In genomic region chr9:131476777-131477345, GRCh38 we compare ENCODE assay signal across 25 cellular contexts. TPM values are rescaled to one million over a fixed set of nuclear protein-coding genes. Genes with fewer than 3 reads are reported as not detected.
DNase-seq lines count a peak whose midpoint lies in the region; ATAC-seq, FAIRE-seq and TF ChIP-seq lines count a peak whose summit lies in the region.
"Had no signal": no experiment of that assay in that cellular context is flagged by ENCODE, and none has a peak within 500 bp of the region (broad histone marks: within the 10 kb centered on the region; RNA-seq: fewer than 3 reads in every experiment).

No MANE protein-coding gene starts in this region.

- no peak overlapping the region for H2BK5ac ChIP-seq in H1 (ENCODE audit: low read depth, low read length)
- H2BK5ac ChIP-seq in trophoblast cell (ENCODE audit: low read depth, low read length, poor library complexity), result no peak overlapping the region

- WGBS in H1 (ENCODE audit: extremely low coverage in 1 of 2, insufficient coverage in 1 of 2, insufficient read length in 1 of 2, insufficient replicate concordance in 2 of 2, low coverage in 1 of 2, low lambda C conversion rate in 2 of 2, missing lambda C conversion rate in 1 of 2), 2 experiments, result 94% methylated on average over 18 of the region's 18 CpGs; no CpG with 5 or more reads in 1 of the 2 experiments
- WGBS in right cardiac atrium, result 71% methylated on average over 18 of the region's 18 CpGs
- no CpG with 5 or more reads among the region's 18 CpGs for WGBS in trophoblast cell (ENCODE audit: extremely low coverage, insufficient coverage, insufficient read length)

- ATAC-seq in right cardiac atrium, result peak; percentile 72 to 83
- ATAC-seq: activated naive CD8-positive, alpha-beta T cell treated with anti-CD3 and anti-CD28 coated beads, Interleukin-2, amount 50 U/mL, for 24 hours; gastroesophageal sphincter; mucosa of descending colon; SK-N-SH treated with all-trans-retinoic acid at 6 μM for 48 hours had no signal

- intact Hi-C loops in right cardiac atrium (cut with DNase I), result loop anchor here in 2 of 4 donors (5.0 to 10.0 kb wide), 2 partner anchors 102 to 105 kb away; no protein-coding TSS in a partner anchor

- H2BK120ac ChIP-seq in H1 (replicated peaks; ENCODE audit: low read depth, low read length) (no peak overlapping the region), trophoblast cell (ENCODE audit: insufficient read depth, low read length, poor library complexity) (no peak overlapping the region)

- no peak for FAIRE-seq in H1 (lab: Jason Lieb, UNC)
- FAIRE-seq: A204.1, D721Med, GM12891 had no signal

- H3K9ac ChIP-seq in H1 (replicated peaks in 1 of 4; ENCODE audit: extremely low read depth in 1 of 4, low read depth in 3 of 4, low read length in 3 of 4) (no peak overlapping the region), trophoblast cell (ENCODE audit: low read length) (no peak overlapping the region), Karpas-422 (ENCODE audit: low read length) (no peak overlapping the region)
- H3K9ac ChIP-seq: GM23248 had no signal

- H4K91ac ChIP-seq in H1 (replicated peaks; ENCODE audit: insufficient read length, low read length) (no peak overlapping the region), trophoblast cell (ENCODE audit: low read depth, low read length) (no peak overlapping the region)

- no peak overlapping the region for H3K18ac ChIP-seq in H1 (ENCODE audit: extremely low read depth, low read length)
- peak overlapping the region; percentile 8 for H3K18ac ChIP-seq in trophoblast cell (ENCODE audit: low read length)

- CTCF ChIA-PET in H1 (lab: Charles Lee; ENCODE audit: partially characterized antibody) (interaction anchor here (0.9 to 5.2 kb wide), 16 partner anchors 8 to 140 kb away, joined by 3 to 31 read pairs (median 4); no protein-coding TSS in a partner anchor), GM10248 (lab: Yijun Ruan, JAX) (interaction anchor here (1.2 to 2.8 kb wide), 4 partner anchors 13 to 126 kb away, joined by 5 to 6 read pairs (median 5); no protein-coding TSS in a partner anchor)

- H3K14ac ChIP-seq in H1 (ENCODE audit: insufficient read length) (no peak overlapping the region), trophoblast cell (ENCODE audit: low read length) (no peak overlapping the region)

- H3K9me3 ChIP-seq in H1 (ENCODE audit: insufficient read depth in 2 of 2, low read depth in 1 of 2, low read length in 1 of 2), result no peaks in the 10 kb centered on the region
- no peaks in the 10 kb centered on the region for H3K9me3 ChIP-seq in right cardiac atrium (ENCODE audit: control insufficient read depth, low read length)
- H3K9me3 ChIP-seq in trophoblast cell (ENCODE audit: insufficient read depth, low read depth, low read length), result no peaks in the 10 kb centered on the region
- H3K9me3 ChIP-seq in Karpas-422 (ENCODE audit: low read length), result no peaks in the 10 kb centered on the region
- H3K9me3 ChIP-seq: gastroesophageal sphincter, MG63, mucosa of descending colon, stomach, thyroid gland had no signal

- H2AK5ac ChIP-seq in H1 (ENCODE audit: low read depth, low read length) (no peak overlapping the region), trophoblast cell (ENCODE audit: low read length) (no peak overlapping the region)

- H3K79me1 ChIP-seq in H1 (ENCODE audit: low read depth, low read length) (peaks cover 8% of the 10 kb centered on the region; the same call in 1 of the 2 replicates), trophoblast cell (ENCODE audit: low read length) (no peaks in the 10 kb centered on the region)

- H3K23ac ChIP-seq in H1 (ENCODE audit: insufficient read length) (no peak overlapping the region), trophoblast cell (ENCODE audit: low read length) (no peak overlapping the region)

- H4K20me1 ChIP-seq in H1 (replicated peaks in 1 of 2; ENCODE audit: control insufficient read depth in 1 of 2, insufficient read depth in 2 of 2, low read length in 2 of 2) (peaks cover 7 to 25% of the 10 kb centered on the region in 2 experiments), Karpas-422 (ENCODE audit: insufficient read depth, low read depth, low read length) (peaks cover 45% of the 10 kb centered on the region)

- H2BK12ac ChIP-seq in H1 (ENCODE audit: low read depth, low read length), result no peak overlapping the region
- H2BK12ac ChIP-seq in trophoblast cell (ENCODE audit: low read length), result no peak overlapping the region

- TF ChIP-seq CTCF in H1 (IDR thresholded peaks at IDR 0.05; ENCODE audit: control extremely low read depth in 1 of 3, insufficient read depth in 1 of 3, low read depth in 1 of 3, low read length in 3 of 3) (no peak), GM10248 (IDR thresholded peaks at IDR 0.05; ENCODE audit: control extremely low read depth, extremely low read depth, low read depth, missing control alignments) (no peak)

- H3K4me1 ChIP-seq in H1 (replicated peaks in 1 of 4; ENCODE audit: control insufficient read depth in 3 of 4, insufficient read depth in 4 of 4, low read length in 3 of 4) (no peaks in the 10 kb centered on the region), right cardiac atrium (ENCODE audit: control insufficient read depth, insufficient read depth, low read length) (peaks cover 2% of the 10 kb centered on the region), trophoblast cell (ENCODE audit: control insufficient read depth in 1 of 2, insufficient read depth in 2 of 2, low read length in 2 of 2) (no peaks in the 10 kb centered on the region), Karpas-422 (ENCODE audit: low read length) (no peaks in the 10 kb centered on the region)
- H3K4me1 ChIP-seq: stomach, thyroid gland had no signal

- H3K9me2 ChIP-seq in Karpas-422 (replicated peaks; ENCODE audit: insufficient read depth, low read length), result no peaks in the 10 kb centered on the region

- DNase-seq in G401 (ENCODE audit: low spot score), result peak; percentile 45
- no peak for DNase-seq in H1 (ENCODE audit: low read depth in 1 of 2, low spot score in 2 of 2)
- DNase-seq in right cardiac atrium, result peak; percentile 53 to 87 (median 85)
- no peak for DNase-seq in trophoblast cell
- DNase-seq in Karpas-422, result no peak
- no peak for DNase-seq in stimulated activated CD4-positive, alpha-beta T cell treated with anti-CD3 and anti-CD28 coated beads, Interleukin-4, amount 100 ng/mL, for 24 hours
- DNase-seq in GM10248 (ENCODE audit: extremely low spot score), result no peak
- DNase-seq in Kasumi-1 (lab: John Stamatoyannopoulos, UW), result no peak
- DNase-seq: activated CD4-positive, alpha-beta T cell treated with anti-CD3 and anti-CD28 coated beads, Interleukin-2, amount 10 ng/mL, durations not matched to agents 24 days and 14 days; activated naive CD8-positive, alpha-beta T cell treated with anti-CD3 and anti-CD28 coated beads, Interleukin-2, amount 50 U/mL, for 24 hours; activated T-cell treated with anti-CD3 and anti-CD28 coated beads, Interleukin-2, amount 50 U/mL, for 1 hour; GM23248; MG63; NCI-H1417; NCI-H2081 treated with DMSO at 0.1 percent for 48 hours; nephron progenitor cell; stomach; T-helper 2 cell; thyroid gland had no signal

- TF ChIP-seq RAD21 in H1 (IDR thresholded peaks at IDR 0.05 in 1 of 2, conservative IDR thresholded peaks at IDR 0.05 in 1 of 2; ENCODE audit: low read depth in 2 of 2, low read length in 2 of 2), result no peak

- TF ChIP-seq POLR2A in H1 (IDR thresholded peaks at IDR 0.05; ENCODE audit: control extremely low read depth in 1 of 2, low read depth in 2 of 2, low read length in 2 of 2), result no peak

- POLR2A ChIA-PET in H1 (lab: Charles Lee; ENCODE audit: partially characterized antibody), result interaction anchor here (1.0 to 1.3 kb wide), 3 partner anchors 8 to 105 kb away, joined by 3 to 5 read pairs (median 3); no protein-coding TSS in a partner anchor
- POLR2A ChIA-PET in GM10248 (lab: Yijun Ruan, JAX), result no interaction called here

- no peak for TF ChIP-seq EP300 in H1 (IDR thresholded peaks at IDR 0.05; ENCODE audit: borderline replicate concordance in 1 of 2, low read depth in 2 of 2, low read length in 2 of 2)

- no peaks in the 10 kb centered on the region for H3K27me3 ChIP-seq in H1 (replicated peaks in 1 of 4; ENCODE audit: control insufficient read depth in 3 of 4, extremely low read depth in 1 of 4, insufficient read depth in 3 of 4, low read length in 3 of 4)
- no peaks in the 10 kb centered on the region for H3K27me3 ChIP-seq in right cardiac atrium (ENCODE audit: control insufficient read depth, insufficient read depth)
- H3K27me3 ChIP-seq in trophoblast cell (ENCODE audit: insufficient read depth, low read length), result no peaks in the 10 kb centered on the region
- no peaks in the 10 kb centered on the region for H3K27me3 ChIP-seq in Karpas-422 (ENCODE audit: low read length)
- H3K27me3 ChIP-seq: gastroesophageal sphincter, MG63, stomach, thyroid gland had no signal

- no peak overlapping the region for H2BK20ac ChIP-seq in H1 (ENCODE audit: low read length)

- peaks cover 0 to 26% of the 10 kb centered on the region in 2 experiments; a peak in 1 of 4 replicates for H3K79me2 ChIP-seq in H1 (ENCODE audit: control insufficient read depth in 1 of 2, insufficient read depth in 2 of 2, low read length in 2 of 2)
- no peaks in the 10 kb centered on the region for H3K79me2 ChIP-seq in trophoblast cell (ENCODE audit: control insufficient read depth, insufficient read depth, low read length, poor library complexity)
- peaks cover 32% of the 10 kb centered on the region for H3K79me2 ChIP-seq in Karpas-422 (ENCODE audit: low read length)

- no peak overlapping the region for H3K27ac ChIP-seq in H1 (ENCODE audit: low read depth, low read length)
- peak overlapping the region; percentile 3 for H3K27ac ChIP-seq in right cardiac atrium (ENCODE audit: low read length)
- no peak overlapping the region for H3K27ac ChIP-seq in trophoblast cell (ENCODE audit: low read depth, low read length)
- no peak overlapping the region for H3K27ac ChIP-seq in Karpas-422 (ENCODE audit: low read length)
- H3K27ac ChIP-seq: gastroesophageal sphincter, GM23248, stomach, thyroid gland had no signal

- H2BK15ac ChIP-seq in H1 (ENCODE audit: low read length), result no peak overlapping the region

- H4K5ac ChIP-seq in H1 (ENCODE audit: insufficient read length, low read depth, low read length), result no peak overlapping the region

- H4K8ac ChIP-seq in H1 (ENCODE audit: extremely low read depth, insufficient read depth, low read length), result peak overlapping the region; percentile 28; the same call in 1 of the 2 replicates
- no peak overlapping the region for H4K8ac ChIP-seq in trophoblast cell (ENCODE audit: low read depth, low read length)

- H3K4me3 ChIP-seq in H1 (ENCODE audit: extremely low read depth in 1 of 4, insufficient read depth in 2 of 4, low read depth in 3 of 4, low read length in 4 of 4) (no peak overlapping the region), right cardiac atrium (ENCODE audit: low read length) (no peak overlapping the region), trophoblast cell (ENCODE audit: low read depth, low read length) (no peak overlapping the region), Karpas-422 (ENCODE audit: low read length) (no peak overlapping the region)
- H3K4me3 ChIP-seq: gastroesophageal sphincter, GM23248, MG63, mucosa of descending colon, stomach, thyroid gland had no signal

- in situ Hi-C loops in G401 (cut with HindIII; ENCODE audit: low sequenced_read_pairs), result no loop called here

- H2AFZ ChIP-seq in H1 (ENCODE audit: low read length) (no peak overlapping the region), trophoblast cell (ENCODE audit: insufficient read depth, low read length, poor library complexity) (no peak overlapping the region), Karpas-422 (ENCODE audit: low read length) (no peak overlapping the region)
- H2AFZ ChIP-seq: GM23248 had no signal

- no peak overlapping the region for H4K12ac ChIP-seq in trophoblast cell (ENCODE audit: low read depth, low read length)

- peaks cover 61 to 89% (median 80%) of the 10 kb centered on the region in 4 experiments for H3K36me3 ChIP-seq in H1 (ENCODE audit: control insufficient read depth in 2 of 4, insufficient read depth in 4 of 4, low read length in 3 of 4)
- peaks cover 78 to 85% of the 10 kb centered on the region in 2 experiments for H3K36me3 ChIP-seq in trophoblast cell (ENCODE audit: control insufficient read depth in 1 of 2, insufficient read depth in 2 of 2, low read length in 2 of 2)
- peaks cover 54% of the 10 kb centered on the region for H3K36me3 ChIP-seq in Karpas-422 (ENCODE audit: insufficient read depth, low read length)

- H3K4ac ChIP-seq in H1 (replicated peaks; ENCODE audit: insufficient read length, low read depth, low read length), result no peak overlapping the region
- no peak overlapping the region for H3K4ac ChIP-seq in trophoblast cell (ENCODE audit: low read depth, low read length)

- H3K56ac ChIP-seq in H1 (replicated peaks; ENCODE audit: insufficient read length, low read depth, low read length), result no peak overlapping the region

- H3K4me2 ChIP-seq in H1 (ENCODE audit: insufficient read depth in 1 of 2, low read depth in 2 of 2, low read length in 2 of 2), result no peak overlapping the region
- H3K4me2 ChIP-seq in trophoblast cell (ENCODE audit: low read length), result no peak overlapping the region
- H3K4me2 ChIP-seq in Karpas-422 (ENCODE audit: low read depth, low read length, poor library complexity, severe bottlenecking), result no peak overlapping the region

- no peaks in the 10 kb centered on the region for H3K23me2 ChIP-seq in H1 (ENCODE audit: low read depth, low read length)

RNA-seq across cellular contexts. Expression of gene POMT1, which starts 25.9 kb away (rescaled TPM):
- total RNA-seq in G401 (2014; rRNA removed; shearing (Covaris generic)), result 19.4 and 36.5 TPM in 2 replicates
- total RNA-seq in H1 (2021; fragmentation: NEBNext Ultra II Directional; extraction: Animal tissue kit (Norgen Biotek cat#: 25700)), result 22.3 and 25.7 TPM in 2 replicates
- polyA plus RNA-seq in H1 (2011; rRNA removed) (33.2 and 41.8 TPM in 2 replicates), right cardiac atrium (18.4 TPM)
- polyA plus RNA-seq in H1 (2011; cell fraction: cytosol; rRNA removed), result 26.4 TPM
- polyA plus RNA-seq in H1 (2011; cell fraction: nucleus; rRNA removed), result 139 TPM
- polyA plus RNA-seq in H1 (2012, experiment 1 of 2), result 25.0 to 35.0 TPM (median 30.7 TPM) in 4 replicates
- 16.7 TPM for polyA plus RNA-seq in H1 (2012, experiment 2 of 2)
- polyA plus RNA-seq in H1 (2013, experiment 1 of 2), result 19.9 TPM
- 17.4 TPM for polyA plus RNA-seq in H1 (2013, experiment 2 of 2)
- 25.0 and 29.3 TPM in 2 replicates for polyA minus RNA-seq in H1 (2011; rRNA and poly(A)+ RNA removed)
- polyA minus RNA-seq in H1 (2011; cell fraction: cytosol; rRNA and poly(A)+ RNA removed), result 11.9 TPM
- 21.2 TPM for polyA minus RNA-seq in H1 (2011; cell fraction: nucleus; rRNA and poly(A)+ RNA removed)
- 10 to 100 TPM; 17.3 to 21.9 (median 20.4) TPM for total RNA-seq in right cardiac atrium
- 25.6 and 26.3 TPM in 2 replicates for polyA plus RNA-seq in trophoblast cell (2013)
- total RNA-seq in Karpas-422 (2014; rRNA removed; shearing (Covaris generic); ENCODE audit: low replicate concordance), result 29.0 and 33.9 TPM in 2 replicates

RNA-seq across cellular contexts. Expression of gene UCK1, which starts 54.2 kb away (rescaled TPM):
- total RNA-seq in G401 (2014; rRNA removed; shearing (Covaris generic)), result 43.4 and 45.8 TPM in 2 replicates
- total RNA-seq in H1 (2021; fragmentation: NEBNext Ultra II Directional; extraction: Animal tissue kit (Norgen Biotek cat#: 25700)), result 35.1 and 36.2 TPM in 2 replicates
- 42.0 and 47.0 TPM in 2 replicates for polyA plus RNA-seq in H1 (2011; rRNA removed)
- 43.9 TPM for polyA plus RNA-seq in H1 (2011; cell fraction: cytosol; rRNA removed)
- 55.2 TPM for polyA plus RNA-seq in H1 (2011; cell fraction: nucleus; rRNA removed)
- 27.7 to 42.8 TPM (median 39.0 TPM) in 4 replicates for polyA plus RNA-seq in H1 (2012, experiment 1 of 2)
- 37.9 TPM for polyA plus RNA-seq in H1 (2012, experiment 2 of 2)
- 18.6 TPM for polyA plus RNA-seq in H1 (2013, experiment 1 of 2)
- 19.0 TPM for polyA plus RNA-seq in H1 (2013, experiment 2 of 2)
- polyA minus RNA-seq in H1 (2011; rRNA and poly(A)+ RNA removed), result 26.7 and 27.2 TPM in 2 replicates
- polyA minus RNA-seq in H1 (2011; cell fraction: cytosol; rRNA and poly(A)+ RNA removed), result 35.4 TPM
- 34.5 TPM for polyA minus RNA-seq in H1 (2011; cell fraction: nucleus; rRNA and poly(A)+ RNA removed)
- 10 to 100 TPM; 26.1 to 32.0 (median 27.9) TPM for total RNA-seq in right cardiac atrium
- polyA plus RNA-seq in right cardiac atrium, result 31.5 TPM
- polyA plus RNA-seq in trophoblast cell (2013), result 15.9 and 16.3 TPM in 2 replicates
- total RNA-seq in Karpas-422 (2014; rRNA removed; shearing (Covaris generic); ENCODE audit: low replicate concordance), result 8.0 and 23.5 TPM in 2 replicates

Comparison
In these comparisons a context has a peak if more than half of its experiments do, and no peak if none do; other contexts are left out.
1. DNase-seq: peak in G401 (single experiment) and right cardiac atrium (3 of 3); none in H1 (0 of 2), trophoblast cell (0 of 2), Karpas-422 (single experiment), stimulated activated CD4-positive, alpha-beta T cell treated with anti-CD3 and anti-CD28 coated beads, Interleukin-4, amount 100 ng/mL, for 24 hours (single experiment), GM10248 (single experiment) and Kasumi-1 (0 of 2).